15 cellular contexts compared by ENCODE assay signal in the genomic region with DNA sequence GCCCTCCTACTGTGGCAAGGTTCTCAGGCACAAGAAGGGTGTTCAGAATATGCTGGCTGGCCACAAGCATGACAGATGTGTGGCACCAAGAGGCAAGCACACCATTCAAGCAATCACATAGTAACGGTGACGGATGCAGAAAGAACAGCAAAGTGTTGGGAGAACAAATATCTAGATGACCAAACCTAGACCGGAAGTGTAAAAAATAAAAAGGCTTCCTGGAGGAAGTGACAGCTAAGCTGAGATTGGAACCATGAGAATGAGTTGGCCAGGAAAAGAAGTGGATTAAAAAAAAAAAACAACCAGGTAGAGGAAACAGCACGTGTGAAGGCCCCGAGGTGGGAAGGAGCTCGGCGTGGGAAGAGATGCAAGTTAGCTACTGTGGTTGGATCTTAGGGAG. TPM values are rescaled to one million over a fixed set of nuclear protein-coding genes. Genes with fewer than 3 reads are reported as not detected.
DNase-seq lines count a peak whose midpoint lies in the region; ATAC-seq and FAIRE-seq lines count a peak whose summit lies in the region.
"Had no signal": no experiment of that assay in that cellular context is flagged by ENCODE, and none has a peak within 500 bp of the region (broad histone marks: within the 10 kb centered on the region; RNA-seq: fewer than 3 reads in every experiment).

No MANE protein-coding gene starts in this region.

- peaks cover 8% of the 10 kb centered on the region for H3K36me3 Mint-ChIP-seq in T-helper 17 cell (ENCODE audit: low read depth)

- peak overlapping the region; percentile 65 for H3K27ac Mint-ChIP-seq in T-helper 17 cell
- H3K27ac Mint-ChIP-seq: B cell; CD4-positive, alpha-beta T cell had no signal

- DNase-seq in T-helper 17 cell (no peak), dermis microvascular lymphatic vessel endothelial cell (ENCODE audit: low read depth in 2 of 2) (peak; percentile 16 to 55), lung microvascular endothelial cell (ENCODE audit: low read depth in 2 of 2) (peak; percentile 43 to 60), urothelium cell line (ENCODE audit: low spot score) (no peak), NOMO-1 treated with DMSO at 0.1 percent for 48 hours (lab: John Stamatoyannopoulos, UW; ENCODE audit: unreplicated experiment) (no peak)
- no peak for DNase-seq in stimulated activated naive CD8-positive, alpha-beta T cell treated with anti-CD3 and anti-CD28 coated beads, Interleukin-15, Interleukin-2, amounts not matched to agents 100 U/mL and 50 U/mL, for 24 hours
- DNase-seq: Calu3; CD4-positive, alpha-beta T cell; DMS 273 treated with DMSO at 0.1 percent for 48 hours; H9 had no signal

- peaks cover 61% of the 10 kb centered on the region for H3K27me3 Mint-ChIP-seq in T-helper 17 cell

- peaks cover 29% of the 10 kb centered on the region for H3K4me1 Mint-ChIP-seq in T-helper 17 cell

- H3K4me3 Mint-ChIP-seq in T-helper 17 cell = no peak overlapping the region
- H3K4me3 Mint-ChIP-seq: B cell; CD4-positive, alpha-beta T cell had no signal

- H3K9me3 ChIP-seq in T-helper 17 cell (ENCODE audit: control insufficient read depth, low read length, poor library complexity, severe bottlenecking) = no peaks in the 10 kb centered on the region

- FAIRE-seq in urothelium cell line (lab: Jason Lieb, UNC) = peak; percentile 68
- FAIRE-seq: A204.1 had no signal

- ATAC-seq in T-helper 17 cell = no peak
- ATAC-seq in HG02571 (IDR thresholded peaks at IDR 0.05; ENCODE audit: unreplicated experiment) = no peak
- ATAC-seq in stimulated activated naive CD8-positive, alpha-beta T cell treated with anti-CD3 and anti-CD28 coated beads, Interleukin-15, Interleukin-2, amounts not matched to agents 100 U/mL and 50 U/mL, for 24 hours = no peak

RNA-seq across cellular contexts. Expression of a gene that starts 22.0 kb away (rescaled TPM):
- total RNA-seq in T-helper 17 cell = not detected
- total RNA-seq in dermis microvascular lymphatic vessel endothelial cell = not detected in 2 replicates
- total RNA-seq in lung microvascular endothelial cell = not detected in 2 replicates
- total RNA-seq: B cell; Calu3; CD4-positive, alpha-beta T cell; Daoy; HT-29 had no signal

Comparison
In these comparisons a context has a peak if more than half of its experiments do, and no peak if none do; other contexts are left out.
1. DNase-seq: peak in dermis microvascular lymphatic vessel endothelial cell (2 of 2) and lung microvascular endothelial cell (2 of 2); none in T-helper 17 cell (0 of 3), urothelium cell line (single experiment), NOMO-1 treated with DMSO at 0.1 percent for 48 hours (single experiment) and stimulated activated naive CD8-positive, alpha-beta T cell treated with anti-CD3 and anti-CD28 coated beads, Interleukin-15, Interleukin-2, amounts not matched to agents 100 U/mL and 50 U/mL, for 24 hours (single experiment).